10 cellular contexts compared by ENCODE assay signal in genomic region chr11:73386568-73386967, GRCh38. TPM values are rescaled to one million over a fixed set of nuclear protein-coding genes. Genes with fewer than 3 reads are reported as not detected.
DNase-seq lines count a peak whose midpoint lies in the region; ATAC-seq and TF ChIP-seq lines count a peak whose summit lies in the region.
"Had no signal": no experiment of that assay in that cellular context is flagged by ENCODE, and none has a peak within 500 bp of the region (broad histone marks: within the 10 kb centered on the region; RNA-seq: fewer than 3 reads in every experiment).

No MANE protein-coding gene starts in this region.

- no peaks in the 10 kb centered on the region for H3K27me3 ChIP-seq in OCI-LY3 (ENCODE audit: low read depth, low read length)

- H3K4me3 ChIP-seq in OCI-LY3 (ENCODE audit: low read length): peak overlapping the region; percentile 59
- H3K4me3 ChIP-seq: lung had no signal

- CTCF ChIA-PET in activated CD4-positive, alpha-beta T cell treated with anti-CD3 and anti-CD28 coated beads for 36 hours (lab: Charles Lee): interaction anchor here (2.8 kb wide), 1 partner anchor 12 kb away, joined by 12 read pairs; no protein-coding TSS in a partner anchor

- H3K4me2 ChIP-seq in OCI-LY3 (ENCODE audit: low read length): peak overlapping the region; percentile 81

- peak overlapping the region; percentile 65 for H3K9ac ChIP-seq in OCI-LY3 (ENCODE audit: low read length)

- peaks cover 86% of the 10 kb centered on the region for H3K79me2 ChIP-seq in OCI-LY3 (ENCODE audit: low read length)

- no peak for DNase-seq in activated CD4-positive, alpha-beta T cell treated with anti-CD3 and anti-CD28 coated beads, Interleukin-2, amount 10 ng/mL, durations not matched to agents 24 days and 14 days
- DNase-seq in activated CD4-positive, alpha-beta T cell treated with anti-CD3 and anti-CD28 coated beads for 36 hours: no peak
- no peak for DNase-seq in immature natural killer cell
- DNase-seq in DMS 273 (lab: John Stamatoyannopoulos, UW; ENCODE audit: unreplicated experiment): no peak
- no peak for DNase-seq in left lobe of liver (ENCODE audit: low spot score)
- DNase-seq: NCI-H2029 treated with DMSO at 0.1 percent for 48 hours had no signal

- peaks cover 7% of the 10 kb centered on the region for H3K36me3 Mint-ChIP-seq in activated CD4-positive, alpha-beta T cell treated with anti-CD3 and anti-CD28 coated beads, Interleukin-2, amount 10 ng/mL, durations not matched to agents 24 days and 14 days (ENCODE audit: low read depth)
- H3K36me3 Mint-ChIP-seq in activated CD4-positive, alpha-beta T cell treated with anti-CD3 and anti-CD28 coated beads for 36 hours (ENCODE audit: low read depth): no peaks in the 10 kb centered on the region
- no peaks in the 10 kb centered on the region for H3K36me3 Mint-ChIP-seq in immature natural killer cell
- peaks cover 37% of the 10 kb centered on the region for H3K36me3 Mint-ChIP-seq in stimulated activated memory B cell treated with anti-CD40 and anti-IgM and Interleukin-4, amounts not matched to agents 10 μg/mL and 1 μg/mL and 100 μg/mL, for 72 hours

- POLR2A ChIA-PET in activated CD4-positive, alpha-beta T cell treated with anti-CD3 and anti-CD28 coated beads for 36 hours (lab: Charles Lee): no interaction called here

- peaks cover 53% of the 10 kb centered on the region for H3K4me1 Mint-ChIP-seq in activated CD4-positive, alpha-beta T cell treated with anti-CD3 and anti-CD28 coated beads, Interleukin-2, amount 10 ng/mL, durations not matched to agents 24 days and 14 days
- peaks cover 47% of the 10 kb centered on the region for H3K4me1 Mint-ChIP-seq in activated CD4-positive, alpha-beta T cell treated with anti-CD3 and anti-CD28 coated beads for 36 hours
- H3K4me1 Mint-ChIP-seq in immature natural killer cell: peaks cover 45 to 54% of the 10 kb centered on the region in 2 donors
- peaks cover 97% of the 10 kb centered on the region for H3K4me1 Mint-ChIP-seq in stimulated activated memory B cell treated with anti-CD40 and anti-IgM and Interleukin-4, amounts not matched to agents 10 μg/mL and 1 μg/mL and 100 μg/mL, for 72 hours

- H3K27ac ChIP-seq in OCI-LY3 (ENCODE audit: low read length): peak overlapping the region; percentile 82

- no peak overlapping the region for H3K4me3 Mint-ChIP-seq in activated CD4-positive, alpha-beta T cell treated with anti-CD3 and anti-CD28 coated beads, Interleukin-2, amount 10 ng/mL, durations not matched to agents 24 days and 14 days
- H3K4me3 Mint-ChIP-seq in activated CD4-positive, alpha-beta T cell treated with anti-CD3 and anti-CD28 coated beads for 36 hours: no peak overlapping the region
- H3K4me3 Mint-ChIP-seq in immature natural killer cell: no peak overlapping the region
- peak overlapping the region; percentile 73 for H3K4me3 Mint-ChIP-seq in stimulated activated memory B cell treated with anti-CD40 and anti-IgM and Interleukin-4, amounts not matched to agents 10 μg/mL and 1 μg/mL and 100 μg/mL, for 72 hours

- peaks cover 60% of the 10 kb centered on the region for H3K4me1 ChIP-seq in OCI-LY3 (ENCODE audit: low read length)

- H3K36me3 ChIP-seq in OCI-LY3 (replicated peaks; ENCODE audit: low read depth, low read length): peaks cover 5% of the 10 kb centered on the region

- intact Hi-C loops in activated CD4-positive, alpha-beta T cell treated with anti-CD3 and anti-CD28 coated beads, Interleukin-2, amount 10 ng/mL, durations not matched to agents 24 days and 14 days (cut with micrococcal nuclease): no loop called here
- intact Hi-C loops in activated CD4-positive, alpha-beta T cell treated with anti-CD3 and anti-CD28 coated beads for 36 hours (cut with DNase I, micrococcal nuclease): no loop called here

- ATAC-seq in activated CD4-positive, alpha-beta T cell treated with anti-CD3 and anti-CD28 coated beads for 36 hours: no peak
- no peak for ATAC-seq in stimulated activated memory B cell treated with anti-CD40 and anti-IgM and Interleukin-4, amounts not matched to agents 10 μg/mL and 1 μg/mL and 100 μg/mL, for 72 hours
- ATAC-seq in GM21447 (IDR thresholded peaks at IDR 0.05; ENCODE audit: unreplicated experiment) (no peak), left lobe of liver (no peak)

- H3K27ac Mint-ChIP-seq in activated CD4-positive, alpha-beta T cell treated with anti-CD3 and anti-CD28 coated beads, Interleukin-2, amount 10 ng/mL, durations not matched to agents 24 days and 14 days: peak overlapping the region; percentile 62
- H3K27ac Mint-ChIP-seq in activated CD4-positive, alpha-beta T cell treated with anti-CD3 and anti-CD28 coated beads for 36 hours: no peak overlapping the region
- H3K27ac Mint-ChIP-seq in immature natural killer cell: peak overlapping the region in 4 of 6 donors; percentile 30 to 82 (median 70)
- peak overlapping the region; percentile 90 for H3K27ac Mint-ChIP-seq in stimulated activated memory B cell treated with anti-CD40 and anti-IgM and Interleukin-4, amounts not matched to agents 10 μg/mL and 1 μg/mL and 100 μg/mL, for 72 hours

- H4K20me1 ChIP-seq in OCI-LY3 (ENCODE audit: insufficient read depth, low read length): peaks cover 28% of the 10 kb centered on the region

- H3K27me3 Mint-ChIP-seq in activated CD4-positive, alpha-beta T cell treated with anti-CD3 and anti-CD28 coated beads, Interleukin-2, amount 10 ng/mL, durations not matched to agents 24 days and 14 days: no peaks in the 10 kb centered on the region
- no peaks in the 10 kb centered on the region for H3K27me3 Mint-ChIP-seq in activated CD4-positive, alpha-beta T cell treated with anti-CD3 and anti-CD28 coated beads for 36 hours
- peaks cover 21 to 47% (median 34%) of the 10 kb centered on the region in 3 donors for H3K27me3 Mint-ChIP-seq in immature natural killer cell (ENCODE audit: low read depth in 3 of 3)
- no peaks in the 10 kb centered on the region for H3K27me3 Mint-ChIP-seq in stimulated activated memory B cell treated with anti-CD40 and anti-IgM and Interleukin-4, amounts not matched to agents 10 μg/mL and 1 μg/mL and 100 μg/mL, for 72 hours

- H3K9me3 ChIP-seq in OCI-LY3 (ENCODE audit: insufficient read depth, low read length): no peaks in the 10 kb centered on the region

- TF ChIP-seq CTCF in OCI-LY3 (IDR thresholded peaks at IDR 0.05; ENCODE audit: low read depth, low read length): no peak

- no peak overlapping the region for H2AFZ ChIP-seq in OCI-LY3 (ENCODE audit: low read depth, low read length)

- H3K9me3 Mint-ChIP-seq in activated CD4-positive, alpha-beta T cell treated with anti-CD3 and anti-CD28 coated beads, Interleukin-2, amount 10 ng/mL, durations not matched to agents 24 days and 14 days: no peaks in the 10 kb centered on the region
- H3K9me3 Mint-ChIP-seq in activated CD4-positive, alpha-beta T cell treated with anti-CD3 and anti-CD28 coated beads for 36 hours (ENCODE audit: low read depth): no peaks in the 10 kb centered on the region
- no peaks in the 10 kb centered on the region for H3K9me3 Mint-ChIP-seq in immature natural killer cell
- H3K9me3 Mint-ChIP-seq in stimulated activated memory B cell treated with anti-CD40 and anti-IgM and Interleukin-4, amounts not matched to agents 10 μg/mL and 1 μg/mL and 100 μg/mL, for 72 hours: no peaks in the 10 kb centered on the region

RNA-seq across cellular contexts. Expression of gene RELT, which starts 10.4 kb away (rescaled TPM):
- total RNA-seq in activated CD4-positive, alpha-beta T cell treated with anti-CD3 and anti-CD28 coated beads, Interleukin-2, amount 10 ng/mL, durations not matched to agents 24 days and 14 days: 35.0 and 38.5 TPM in 2 replicates
- total RNA-seq in activated CD4-positive, alpha-beta T cell treated with anti-CD3 and anti-CD28 coated beads for 36 hours: 10 to 100 TPM; 18.5 to 21.3 TPM
- 1 to 10 TPM; 2.8 to 5.4 (median 3.6) TPM for polyA plus RNA-seq in immature natural killer cell
- total RNA-seq in left lobe of liver: 1.4 TPM
